1 cellular context compared by ENCODE assay signal in genomic region chr1:74731399-74732052, GRCh38.
A peak's percentile ranks its signal among the peaks of the same experiment; 100 is the strongest.
TF ChIP-seq lines count a peak whose summit lies in the region.

No MANE protein-coding gene starts in this region.

TF ChIP-seq in HepG2, 621 proteins besides CTCF, POLR2A, EP300 and RAD21 (continued from another document and continues in another):
- TF ChIP-seq HMGXB4 (CRISPR knock-in tag; IDR thresholded peaks at IDR 0.05; ENCODE audit: borderline replicate concordance in 1 of 2, low read depth in 1 of 2), result peak in 1 of 2 experiments; percentile 28; a peak in 1 of 4 replicates
- no peak for TF ChIP-seq CBFB (CRISPR knock-in tag; IDR thresholded peaks at IDR 0.05)
- peak; percentile 19; the same call in 1 of the 2 replicates for TF ChIP-seq POGZ (CRISPR knock-in tag; IDR thresholded peaks at IDR 0.05)
- peak; percentile 50; the same call in 1 of the 2 replicates for TF ChIP-seq FOXK1 (CRISPR knock-in tag; IDR thresholded peaks at IDR 0.05; ENCODE audit: borderline replicate concordance, low read depth)
- TF ChIP-seq CBX5 (CRISPR knock-in tag; IDR thresholded peaks at IDR 0.05; ENCODE audit: borderline replicate concordance), result peak; percentile 64; the same call in 1 of the 2 replicates
- TF ChIP-seq CBX2 (IDR thresholded peaks at IDR 0.05; ENCODE audit: low read depth, low read length), result no peak
- TF ChIP-seq CBX2 (CRISPR knock-in tag; IDR thresholded peaks at IDR 0.05; ENCODE audit: low read depth), result no peak
- TF ChIP-seq PITX1 (CRISPR knock-in tag; IDR thresholded peaks at IDR 0.05), result peak; percentile 37; the same call in 1 of the 2 replicates
- no peak for TF ChIP-seq ZSCAN21 (CRISPR knock-in tag; IDR thresholded peaks at IDR 0.05; ENCODE audit: borderline replicate concordance)
- no peak for TF ChIP-seq NFRKB (IDR thresholded peaks at IDR 0.05)
- 0 out of 2 replicates have a peak, but pooled peaks have one; percentile 39 for TF ChIP-seq SMYD3 (CRISPR knock-in tag; IDR thresholded peaks at IDR 0.05)
- TF ChIP-seq ARID3A (IDR thresholded peaks at IDR 0.05; ENCODE audit: low read depth, low read length), result peak; percentile 64; the same call in 1 of the 2 replicates
- TF ChIP-seq ISL2 (CRISPR knock-in tag; IDR thresholded peaks at IDR 0.05), result 0 out of 2 replicates have a peak, but pooled peaks have one; percentile 22
- TF ChIP-seq ZSCAN9 (CRISPR knock-in tag; IDR thresholded peaks at IDR 0.05; ENCODE audit: borderline replicate concordance), result no peak
- TF ChIP-seq ATF2 (CRISPR knock-in tag; IDR thresholded peaks at IDR 0.05), result peak; percentile 72
- TF ChIP-seq NCOA1 (CRISPR knock-in tag; IDR thresholded peaks at IDR 0.05), result no peak
- TF ChIP-seq ZNF484 (CRISPR knock-in tag; IDR thresholded peaks at IDR 0.05; ENCODE audit: borderline replicate concordance, low read depth), result no peak
- TF ChIP-seq TCF7 (IDR thresholded peaks at IDR 0.05; ENCODE audit: low read depth), result 0 out of 2 replicates have a peak, but pooled peaks have one; percentile 10
- no peak for TF ChIP-seq ZNF350 (CRISPR knock-in tag; IDR thresholded peaks at IDR 0.05; ENCODE audit: borderline replicate concordance, low read depth)
- peak; percentile 82 for TF ChIP-seq TEAD3 (CRISPR knock-in tag; optimal IDR thresholded peaks at IDR 0.05; ENCODE audit: borderline replicate concordance)
- peak; percentile 47; the same call in 1 of the 2 replicates for TF ChIP-seq IRF2 (CRISPR knock-in tag; IDR thresholded peaks at IDR 0.05)
- TF ChIP-seq SRY (CRISPR knock-in tag; IDR thresholded peaks at IDR 0.05), result no peak
- peak; percentile 82 for TF ChIP-seq FOSL2 (CRISPR knock-in tag; IDR thresholded peaks at IDR 0.05)
- no peak for TF ChIP-seq ZNF367 (CRISPR knock-in tag; IDR thresholded peaks at IDR 0.05; ENCODE audit: borderline replicate concordance)
- TF ChIP-seq DRAP1 (CRISPR knock-in tag; IDR thresholded peaks at IDR 0.05), result peak; percentile 78
- TF ChIP-seq ZFP36L2 (CRISPR knock-in tag; IDR thresholded peaks at IDR 0.05), result no peak
- TF ChIP-seq ZC3H13 (CRISPR knock-in tag; IDR thresholded peaks at IDR 0.05), result no peak
- TF ChIP-seq ZNF564 (CRISPR knock-in tag; IDR thresholded peaks at IDR 0.05), result no peak
- TF ChIP-seq ZNF670 (CRISPR knock-in tag; IDR thresholded peaks at IDR 0.05; ENCODE audit: borderline replicate concordance), result no peak
- no peak for TF ChIP-seq ZNF784 (CRISPR knock-in tag; IDR thresholded peaks at IDR 0.05; ENCODE audit: borderline replicate concordance)
- TF ChIP-seq CBX1 (IDR thresholded peaks at IDR 0.05; ENCODE audit: low read depth), result peak; percentile 53
- TF ChIP-seq ELF4 (CRISPR knock-in tag; IDR thresholded peaks at IDR 0.05; ENCODE audit: borderline replicate concordance), result no peak
- TF ChIP-seq MIXL1 (CRISPR knock-in tag; IDR thresholded peaks at IDR 0.05), result peak; percentile 46; the same call in 1 of the 2 replicates
- TF ChIP-seq ATRX (CRISPR knock-in tag; IDR thresholded peaks at IDR 0.05; ENCODE audit: borderline replicate concordance), result no peak
- TF ChIP-seq PBX2 (CRISPR knock-in tag; IDR thresholded peaks at IDR 0.05), result no peak
- TF ChIP-seq TEAD2 (CRISPR knock-in tag; IDR thresholded peaks at IDR 0.05), result no peak
- TF ChIP-seq HIVEP1 (CRISPR knock-in tag; IDR thresholded peaks at IDR 0.05), result no peak
- TF ChIP-seq POLR2G (IDR thresholded peaks at IDR 0.05; ENCODE audit: low read depth, low read length), result peak; percentile 84
- TF ChIP-seq AKAP8 (CRISPR knock-in tag; IDR thresholded peaks at IDR 0.05), result no peak
- peak; percentile 30; the same call in 1 of the 2 replicates for TF ChIP-seq DPF2 (CRISPR knock-in tag; IDR thresholded peaks at IDR 0.05; ENCODE audit: borderline replicate concordance, low read depth)
- TF ChIP-seq NFE2L1 (CRISPR knock-in tag; IDR thresholded peaks at IDR 0.05; ENCODE audit: borderline replicate concordance), result no peak
- TF ChIP-seq ETS1 (CRISPR knock-in tag; IDR thresholded peaks at IDR 0.05), result no peak
- TF ChIP-seq MED1 (CRISPR knock-in tag; IDR thresholded peaks at IDR 0.05), result peak; percentile 68
- no peak for TF ChIP-seq MAX (IDR thresholded peaks at IDR 0.05)
- TF ChIP-seq SAP130 (CRISPR knock-in tag; IDR thresholded peaks at IDR 0.05; ENCODE audit: low read depth), result peak; percentile 75; the same call in 1 of the 2 replicates
- TF ChIP-seq XBP1 (CRISPR knock-in tag; IDR thresholded peaks at IDR 0.05), result no peak
- peak; percentile 13; the same call in 1 of the 2 replicates for TF ChIP-seq HDAC2 (CRISPR knock-in tag; IDR thresholded peaks at IDR 0.05)
- 0 out of 2 replicates have a peak, but pooled peaks have one; percentile 48 for TF ChIP-seq ZNF878 (CRISPR knock-in tag; IDR thresholded peaks at IDR 0.05)
- TF ChIP-seq STAT6 (CRISPR knock-in tag; IDR thresholded peaks at IDR 0.05; ENCODE audit: borderline replicate concordance), result no peak
- TF ChIP-seq ZNF354B (CRISPR knock-in tag; IDR thresholded peaks at IDR 0.05), result no peak
- TF ChIP-seq ZNF569 (CRISPR knock-in tag; IDR thresholded peaks at IDR 0.05; ENCODE audit: borderline replicate concordance), result no peak
- peak; percentile 27; the same call in 1 of the 2 replicates for TF ChIP-seq NCOR1 (IDR thresholded peaks at IDR 0.05; ENCODE audit: borderline replicate concordance, low read length)
- peak; percentile 35; the same call in 1 of the 2 replicates for TF ChIP-seq HNF4A (CRISPR knock-in tag; IDR thresholded peaks at IDR 0.05)
- no peak for TF ChIP-seq ZNF546 (CRISPR knock-in tag; conservative IDR thresholded peaks at IDR 0.05)
- TF ChIP-seq KDM3A (CRISPR knock-in tag; IDR thresholded peaks at IDR 0.05; ENCODE audit: low read depth), result no peak
- no peak for TF ChIP-seq ZNF704 (CRISPR knock-in tag; IDR thresholded peaks at IDR 0.05; ENCODE audit: borderline replicate concordance)
- TF ChIP-seq SMC3 (IDR thresholded peaks at IDR 0.05; ENCODE audit: low read length), result no peak
- TF ChIP-seq GLMP (CRISPR knock-in tag; IDR thresholded peaks at IDR 0.05; ENCODE audit: borderline replicate concordance), result no peak
- peak; percentile 49; the same call in 1 of the 2 replicates for TF ChIP-seq SALL1 (CRISPR knock-in tag; IDR thresholded peaks at IDR 0.05)
- TF ChIP-seq ZMYM3 (CRISPR knock-in tag; IDR thresholded peaks at IDR 0.05), result peak; percentile 37; the same call in 1 of the 2 replicates
